8 cellular contexts compared by ENCODE assay signal in genomic region chr10:69087600-69088470, GRCh38. TPM values are rescaled to one million over a fixed set of nuclear protein-coding genes. Genes with fewer than 3 reads are reported as not detected.
DNase-seq lines count a peak whose midpoint lies in the region; ATAC-seq, FAIRE-seq and TF ChIP-seq lines count a peak whose summit lies in the region.

A gene with protein sequence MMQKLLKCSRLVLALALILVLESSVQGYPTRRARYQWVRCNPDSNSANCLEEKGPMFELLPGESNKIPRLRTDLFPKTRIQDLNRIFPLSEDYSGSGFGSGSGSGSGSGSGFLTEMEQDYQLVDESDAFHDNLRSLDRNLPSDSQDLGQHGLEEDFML (plus strand): TSS chr10:69088103. CDS start chr10:69088158, 55 bp downstream.

- no peaks in the 10 kb centered on the region for H3K79me2 ChIP-seq in DND-41 (ENCODE audit: insufficient read depth, low read length)

- H3K4me3 ChIP-seq in DND-41 (ENCODE audit: low read depth in 1 of 2, low read length in 2 of 2) (peak within 1 kb of the TSS in 1 of 2 experiments; percentile 10; a peak in 1 of 4 replicates), NB4 (ENCODE audit: low read depth, low read length) (peak within 1 kb of the TSS; percentile 93), esophagus squamous epithelium (peak within 1 kb of the TSS; percentile 11 to 61 (median 43)), pancreas (peak within 1 kb of the TSS in 1 of 4 donors; percentile 34), upper lobe of left lung (peak within 1 kb of the TSS; percentile 29 to 52 (median 48))

- no peaks in the 10 kb centered on the region for H3K27me3 ChIP-seq in DND-41 (ENCODE audit: insufficient read depth, low read length, poor library complexity)
- H3K27me3 ChIP-seq in esophagus squamous epithelium: no peaks in the 10 kb centered on the region
- no peaks in the 10 kb centered on the region for H3K27me3 ChIP-seq in pancreas
- H3K27me3 ChIP-seq in upper lobe of left lung: no peaks in the 10 kb centered on the region

- peak within 1 kb of the TSS; percentile 23 for H2AFZ ChIP-seq in DND-41 (ENCODE audit: low read depth, low read length)

- WGBS in esophagus squamous epithelium, 2 donors: 29 to 55% methylated on average over 8 to 9 of the region's 9 CpGs
- 43 to 57% methylated on average over 9 of the region's 9 CpGs for WGBS in pancreas, 2 donors
- WGBS in upper lobe of left lung, 2 donors: 14 to 18% methylated on average over 9 of the region's 9 CpGs

- peak; percentile 100 for TF ChIP-seq POLR2A in NB4 (IDR thresholded peaks at IDR 0.05; ENCODE audit: extremely low read depth, insufficient read length)
- TF ChIP-seq POLR2A in esophagus squamous epithelium (IDR thresholded peaks at IDR 0.05): peak in 3 of 4 donors; percentile 76 to 94 (median 92)
- TF ChIP-seq POLR2A in upper lobe of left lung (IDR thresholded peaks at IDR 0.05): peak in 3 of 4 donors; percentile 79 to 97 (median 89)

- ATAC-seq in DND-41 (ENCODE audit: insufficient read depth, low read depth) (peak; percentile 84), GM21737 (IDR thresholded peaks at IDR 0.05; ENCODE audit: unreplicated experiment) (peak; percentile 51), pancreas (peak; percentile 38 to 75 (median 72)), upper lobe of left lung (ENCODE audit: low FRiP score in 2 of 2) (peak; percentile 84 to 91)

- H3K27ac Mint-ChIP-seq in type B pancreatic cell: no peak within 1 kb of the TSS

- no peak for FAIRE-seq in pancreas (lab: Jason Lieb, UNC)

- no peak for TF ChIP-seq CTCF in DND-41 (IDR thresholded peaks at IDR 0.05; ENCODE audit: borderline replicate concordance, extremely low read depth, low read length, poor library complexity, severe bottlenecking)
- TF ChIP-seq CTCF in NB4 (IDR thresholded peaks at IDR 0.05; ENCODE audit: low read depth, low read length): no peak
- TF ChIP-seq CTCF in esophagus squamous epithelium (IDR thresholded peaks at IDR 0.05): no peak
- TF ChIP-seq CTCF in pancreas (IDR thresholded peaks at IDR 0.05): no peak
- no peak for TF ChIP-seq CTCF in upper lobe of left lung (IDR thresholded peaks at IDR 0.05)
- TF ChIP-seq CTCF in type B pancreatic cell (conservative IDR thresholded peaks at IDR 0.05): no peak

- H4K20me1 ChIP-seq in DND-41 (ENCODE audit: insufficient read depth, low read length): no peaks in the 10 kb centered on the region

- peaks cover 4% of the 10 kb centered on the region for H3K4me1 Mint-ChIP-seq in type B pancreatic cell (ENCODE audit: unreplicated experiment)

- H3K27ac ChIP-seq in DND-41 (ENCODE audit: low read length) (no peak within 1 kb of the TSS), esophagus squamous epithelium (peak within 1 kb of the TSS; percentile 32 to 88 (median 86)), pancreas (peak within 1 kb of the TSS in 3 of 4 donors; percentile 38 to 83 (median 77)), upper lobe of left lung (peak within 1 kb of the TSS; percentile 92 to 96 (median 94))

- no peaks in the 10 kb centered on the region for H3K9me3 Mint-ChIP-seq in type B pancreatic cell

- peak; percentile 53 to 91 (median 78) for TF ChIP-seq EP300 in upper lobe of left lung (IDR thresholded peaks at IDR 0.05)

- H3K4me1 ChIP-seq in DND-41 (ENCODE audit: insufficient read depth, low read length) (peaks cover 14% of the 10 kb centered on the region), esophagus squamous epithelium (peaks cover 0 to 29% (median 3%) of the 10 kb centered on the region in 3 donors), pancreas (no peaks in the 10 kb centered on the region), upper lobe of left lung (peaks cover 15 to 31% (median 19%) of the 10 kb centered on the region in 4 donors)

- intact Hi-C loops in esophagus squamous epithelium (cut with DNase I) (no loop called here), pancreas (cut with DNase I) (no loop called here)

- H3K4me2 ChIP-seq in DND-41 (ENCODE audit: insufficient read depth, low read length): peak within 1 kb of the TSS; percentile 38

- H3K36me3 Mint-ChIP-seq in type B pancreatic cell: no peaks in the 10 kb centered on the region

- DNase-seq in DND-41 (peak; percentile 45), NB4 (ENCODE audit: low read depth) (peak; percentile 99), activated T-cell treated with anti-CD3 and anti-CD28 coated beads for 24 hours (ENCODE audit: low read depth) (peak; percentile 76), esophagus squamous epithelium (lab: John Stamatoyannopoulos, UW) (peak; percentile 43), pancreas (peak in 3 of 6 donors; percentile 17 to 54 (median 20)), upper lobe of left lung (peak in 1 of 2 donors; percentile 89), type B pancreatic cell (ENCODE audit: extremely low spot score, unreplicated experiment) (no peak)

- peaks cover 13% of the 10 kb centered on the region for H3K27me3 Mint-ChIP-seq in type B pancreatic cell

- 0 out of 2 replicates have a peak within 1 kb of the TSS, but pooled peaks have one; percentile 7 for H3K9ac ChIP-seq in DND-41 (ENCODE audit: low read depth, low read length)

- H3K36me3 ChIP-seq in DND-41 (ENCODE audit: insufficient read depth, low read length): no peaks in the 10 kb centered on the region
- no peaks in the 10 kb centered on the region for H3K36me3 ChIP-seq in esophagus squamous epithelium
- H3K36me3 ChIP-seq in pancreas: no peaks in the 10 kb centered on the region
- H3K36me3 ChIP-seq in upper lobe of left lung: no peaks in the 10 kb centered on the region

- no peaks in the 10 kb centered on the region for H3K9me3 ChIP-seq in DND-41 (ENCODE audit: insufficient read depth, low read length, severe bottlenecking)
- no peaks in the 10 kb centered on the region for H3K9me3 ChIP-seq in esophagus squamous epithelium
- H3K9me3 ChIP-seq in pancreas: no peaks in the 10 kb centered on the region
- no peaks in the 10 kb centered on the region for H3K9me3 ChIP-seq in upper lobe of left lung

- H3K4me3 Mint-ChIP-seq in type B pancreatic cell: no peak within 1 kb of the TSS

RNA-seq across cellular contexts. Expression of the gene that starts here (rescaled TPM):
- total RNA-seq in esophagus squamous epithelium (10 to 100 TPM in 3 of 4 donors, 1 to 10 TPM in 1; 3.5 to 64.1 (median 37.9) TPM), pancreas (10 to 100 TPM in 3 of 6 donors, 1 to 10 TPM in 3; 4.1 to 40.0 (median 14.1) TPM), upper lobe of left lung (100 to 1,000 TPM in 5 of 6 donors, 10 to 100 TPM in 1; 96.4 to 326 (median 203) TPM), type B pancreatic cell (ENCODE audit: low replicate concordance) (not detected in 2 replicates)
- 10 to 100 TPM in 1 of 2 donors, 1 to 10 TPM in 1; 5.9 to 13.2 TPM for polyA plus RNA-seq in pancreas
